9 cellular contexts compared by ENCODE assay signal in genomic region chr1:29655945-29656866, GRCh38.
A peak's percentile ranks its signal among the peaks of the same experiment; 100 is the strongest.
DNase-seq lines count a peak whose midpoint lies in the region; ATAC-seq, FAIRE-seq and TF ChIP-seq lines count a peak whose summit lies in the region.
"Had no signal": no experiment of that assay in that cellular context is flagged by ENCODE, and none has a peak within 500 bp of the region (broad histone marks: within the 10 kb centered on the region; RNA-seq: fewer than 3 reads in every experiment).

No MANE protein-coding gene starts in this region.

- H3K4me3 ChIP-seq in AG09309 (ENCODE audit: control insufficient read depth, low read depth, low read length): no peak overlapping the region
- no peak overlapping the region for H3K4me3 ChIP-seq in SJCRH30
- no peak overlapping the region for H3K4me3 ChIP-seq in iPS DF 6.9 (ENCODE audit: low read length)
- H3K4me3 ChIP-seq in small intestine (ENCODE audit: low read depth in 1 of 2, low read length in 2 of 2): no peak overlapping the region

- H3K4me1 ChIP-seq in SJCRH30 (no peaks in the 10 kb centered on the region), iPS DF 6.9 (ENCODE audit: control insufficient read depth, insufficient read depth, low read length) (no peaks in the 10 kb centered on the region), small intestine (ENCODE audit: control insufficient read depth in 2 of 2, insufficient read depth in 1 of 2, low read depth in 1 of 2, low read length in 1 of 2) (no peaks in the 10 kb centered on the region)

- DNase-seq in AG09309 (ENCODE audit: low read depth) (no peak), Daoy (ENCODE audit: low read depth) (peak; percentile 25), SJCRH30 (peak; percentile 41 to 60), iPS DF 6.9 (ENCODE audit: low read depth, low spot score) (peak; percentile 33), KG1 (lab: John Stamatoyannopoulos, UW) (no peak), small intestine (no peak)
- DNase-seq: stimulated activated naive B cell treated with anti-CD40 and anti-IgM and Interleukin-4, amounts not matched to agents 10 μg/mL and 1 μg/mL and 100 μg/mL, for 72 hours had no signal

- WGBS in iPS DF 6.9 (ENCODE audit: insufficient coverage, insufficient read length): no CpG with 5 or more reads among the region's 8 CpGs
- WGBS in small intestine, 3 donors: 15 to 43% (median 24%) methylated on average over 8 of the region's 8 CpGs

- no peak for FAIRE-seq in small intestine (lab: Jason Lieb, UNC)

- peaks cover 7% of the 10 kb centered on the region; the same call in 1 of the 2 replicates for H3K9me3 ChIP-seq in SJCRH30 (replicated peaks)
- H3K9me3 ChIP-seq in iPS DF 6.9 (ENCODE audit: control insufficient read depth, insufficient read depth, low read length): no peaks in the 10 kb centered on the region
- no peaks in the 10 kb centered on the region for H3K9me3 ChIP-seq in small intestine (ENCODE audit: control insufficient read depth, low read depth)

- H3K36me3 ChIP-seq in SJCRH30 (no peaks in the 10 kb centered on the region), iPS DF 6.9 (ENCODE audit: control insufficient read depth, insufficient read depth, low read length) (no peaks in the 10 kb centered on the region), small intestine (ENCODE audit: control insufficient read depth in 2 of 2, insufficient read depth in 2 of 2, low read length in 2 of 2) (no peaks in the 10 kb centered on the region)

- TF ChIP-seq CTCF in AG09309 (IDR thresholded peaks at IDR 0.05; ENCODE audit: control insufficient read depth, insufficient read depth, low read depth, low read length, missing control alignments): peak; percentile 52

- no peak for ATAC-seq in HG02938 (IDR thresholded peaks at IDR 0.05; ENCODE audit: unreplicated experiment)
- ATAC-seq in GM21360 (IDR thresholded peaks at IDR 0.05; ENCODE audit: unreplicated experiment): no peak

- H3K27me3 ChIP-seq in SJCRH30 (no peaks in the 10 kb centered on the region), iPS DF 6.9 (ENCODE audit: control insufficient read depth, insufficient read depth, low read length) (no peaks in the 10 kb centered on the region), small intestine (ENCODE audit: control insufficient read depth in 2 of 2, insufficient read depth in 2 of 2, low read length in 2 of 2) (no peaks in the 10 kb centered on the region)

- H3K27ac ChIP-seq in SJCRH30 (no peak overlapping the region), iPS DF 6.9 (ENCODE audit: low read length) (no peak overlapping the region), small intestine (ENCODE audit: low read depth in 1 of 2, low read length in 1 of 2) (no peak overlapping the region)

Comparison
In these comparisons a context has a peak if more than half of its experiments do, and no peak if none do; other contexts are left out.
1. DNase-seq: peak in Daoy (single experiment), SJCRH30 (2 of 2) and iPS DF 6.9 (single experiment); none in AG09309 (single experiment), KG1 (single experiment) and small intestine (single experiment).